ENCODE assay signal across 28 cellular contexts in the genomic region with DNA sequence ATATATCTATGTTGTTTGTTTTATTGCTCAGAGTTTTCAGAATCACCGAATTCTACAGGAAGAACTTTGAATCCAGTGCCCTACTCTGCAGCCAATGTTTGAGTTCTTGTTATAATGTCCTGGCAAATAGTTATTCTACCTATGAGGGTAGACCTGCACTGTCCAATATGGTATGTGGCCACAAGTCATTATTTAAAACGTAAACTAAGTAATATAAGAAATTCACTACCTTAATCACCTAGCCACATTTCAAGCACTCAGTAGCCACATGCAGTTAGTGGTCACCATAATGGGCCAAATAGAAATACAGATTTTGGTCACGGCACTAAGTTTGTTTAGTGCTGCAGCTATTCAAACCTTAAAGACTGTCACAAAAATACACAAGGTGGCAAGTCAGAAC.
"Had no signal": no experiment of that assay in that cellular context is flagged by ENCODE, and none has a peak within 500 bp of the region (broad histone marks: within the 10 kb centered on the region; RNA-seq: fewer than 3 reads in every experiment).

No MANE protein-coding gene starts in this region.

- H3K27ac ChIP-seq: breast epithelium, esophagus squamous epithelium, right atrium auricular region, suprapubic skin, tibial artery, upper lobe of right lung had no signal

- ATAC-seq: activated CD8-positive, alpha-beta T cell treated with anti-CD3 and anti-CD28 coated beads for 36 hours; activated naive CD8-positive, alpha-beta T cell treated with anti-CD3 and anti-CD28 coated beads, Interleukin-2, amount 50 U/mL, for 24 hours; left colon; upper lobe of right lung had no signal

- H3K27me3 ChIP-seq: breast epithelium, esophagus squamous epithelium, right atrium auricular region, suprapubic skin, tibial artery, upper lobe of right lung had no signal

- H3K4me1 ChIP-seq: breast epithelium, right atrium auricular region, upper lobe of right lung had no signal

- H3K36me3 ChIP-seq: breast epithelium, esophagus squamous epithelium, right atrium auricular region, suprapubic skin, tibial artery, upper lobe of right lung had no signal

- DNase-seq: activated CD4-positive, alpha-beta T cell treated with anti-CD3 and anti-CD28 coated beads, Interleukin-2, amount 50 U/mL, for 1 hour; activated CD8-positive, alpha-beta T cell treated with anti-CD3 and anti-CD28 coated beads for 36 hours; activated gamma-delta T cell; activated naive CD4-positive, alpha-beta T cell treated with anti-CD3 and anti-CD28 coated beads, Interleukin-2, amount 50 U/mL, for 16 hours; activated naive CD8-positive, alpha-beta T cell treated with anti-CD3 and anti-CD28 coated beads, Interleukin-2, amount 50 U/mL, for 24 hours; activated T-cell treated with anti-CD3 and anti-CD28 coated beads for 4 hours; amygdala; central memory CD4-positive, alpha-beta T cell; esophagus squamous epithelium; left colon; mammary epithelial cell; nucleus accumbens; stimulated activated CD4-positive, alpha-beta T cell treated with anti-CD3 and anti-CD28 coated beads, Interleukin-1b, Interleukin-23, amount 100 ng/mL, for 48 hours; stimulated activated CD4-positive, alpha-beta T cell treated with anti-CD3 and anti-CD28 coated beads, Interleukin-4, amount 100 ng/mL, for 4 hours; stimulated activated CD8-positive, alpha-beta memory T cell treated with anti-CD3 and anti-CD28 coated beads, Interleukin-4, amount 100 ng/mL, for 48 hours; stimulated activated naive CD4-positive, alpha-beta T cell; SW 1271; T-helper 9 cell; tibial artery; upper lobe of right lung had no signal

- H3K27ac Mint-ChIP-seq: activated CD8-positive, alpha-beta T cell treated with anti-CD3 and anti-CD28 coated beads for 36 hours; activated T-helper 1 cell treated with anti-CD3 and anti-CD28 coated beads, Interleukin-12 subunit alpha, Interleukin-12 subunit beta, Interleukin-2, Interleukin-4 antibody, amounts not matched to agents 30 ng/mL and 10 ng/mL and 1 ng/mL, durations not matched to agents 14 hours and 24 hours and 36 hours; dendritic cell treated with granulocyte-macrophage colony-stimulating factor and Interleukin-4, amounts not matched to agents 40 ng/mL and 50 ng/mL, for 4 days; T-helper 1 cell treated with Interleukin-12 subunit alpha and Interleukin-12 subunit beta and Interleukin-4 antibody, amounts not matched to agents 30 μg/mL and 1 μg/mL, for 36 hours had no signal

- H3K4me3 ChIP-seq: breast epithelium, esophagus squamous epithelium, right atrium auricular region, smooth muscle cell, suprapubic skin, tibial artery, upper lobe of right lung had no signal

- H3K9me3 Mint-ChIP-seq: activated CD8-positive, alpha-beta T cell treated with anti-CD3 and anti-CD28 coated beads for 36 hours; activated naive CD8-positive, alpha-beta T cell treated with anti-CD3 and anti-CD28 coated beads, Interleukin-2, amount 50 U/mL, for 24 hours; activated T-helper 1 cell treated with anti-CD3 and anti-CD28 coated beads, Interleukin-12 subunit alpha, Interleukin-12 subunit beta, Interleukin-2, Interleukin-4 antibody, amounts not matched to agents 30 ng/mL and 10 ng/mL and 1 ng/mL, durations not matched to agents 14 hours and 24 hours and 36 hours; dendritic cell treated with granulocyte-macrophage colony-stimulating factor and Interleukin-4, amounts not matched to agents 40 ng/mL and 50 ng/mL, for 4 days; neural crest cell; T-helper 1 cell treated with Interleukin-12 subunit alpha and Interleukin-12 subunit beta and Interleukin-4 antibody, amounts not matched to agents 30 μg/mL and 1 μg/mL, for 36 hours had no signal

- H3K27me3 Mint-ChIP-seq: activated CD8-positive, alpha-beta T cell treated with anti-CD3 and anti-CD28 coated beads for 36 hours; activated naive CD8-positive, alpha-beta T cell treated with anti-CD3 and anti-CD28 coated beads, Interleukin-2, amount 50 U/mL, for 24 hours; dendritic cell treated with granulocyte-macrophage colony-stimulating factor and Interleukin-4, amounts not matched to agents 40 ng/mL and 50 ng/mL, for 4 days had no signal

- H3K9me3 ChIP-seq: breast epithelium, esophagus squamous epithelium, right atrium auricular region, suprapubic skin, tibial artery, upper lobe of right lung had no signal

- H3K4me1 Mint-ChIP-seq: neural crest cell had no signal

- H3K4me3 Mint-ChIP-seq: activated CD8-positive, alpha-beta T cell treated with anti-CD3 and anti-CD28 coated beads for 36 hours; activated naive CD8-positive, alpha-beta T cell treated with anti-CD3 and anti-CD28 coated beads, Interleukin-2, amount 50 U/mL, for 24 hours; activated T-helper 1 cell treated with anti-CD3 and anti-CD28 coated beads, Interleukin-12 subunit alpha, Interleukin-12 subunit beta, Interleukin-2, Interleukin-4 antibody, amounts not matched to agents 30 ng/mL and 10 ng/mL and 1 ng/mL, durations not matched to agents 14 hours and 24 hours and 36 hours; dendritic cell treated with granulocyte-macrophage colony-stimulating factor and Interleukin-4, amounts not matched to agents 40 ng/mL and 50 ng/mL, for 4 days; neural crest cell; T-helper 1 cell treated with Interleukin-12 subunit alpha and Interleukin-12 subunit beta and Interleukin-4 antibody, amounts not matched to agents 30 μg/mL and 1 μg/mL, for 36 hours had no signal
